8 cellular contexts compared by ENCODE assay signal in the genomic region with DNA sequence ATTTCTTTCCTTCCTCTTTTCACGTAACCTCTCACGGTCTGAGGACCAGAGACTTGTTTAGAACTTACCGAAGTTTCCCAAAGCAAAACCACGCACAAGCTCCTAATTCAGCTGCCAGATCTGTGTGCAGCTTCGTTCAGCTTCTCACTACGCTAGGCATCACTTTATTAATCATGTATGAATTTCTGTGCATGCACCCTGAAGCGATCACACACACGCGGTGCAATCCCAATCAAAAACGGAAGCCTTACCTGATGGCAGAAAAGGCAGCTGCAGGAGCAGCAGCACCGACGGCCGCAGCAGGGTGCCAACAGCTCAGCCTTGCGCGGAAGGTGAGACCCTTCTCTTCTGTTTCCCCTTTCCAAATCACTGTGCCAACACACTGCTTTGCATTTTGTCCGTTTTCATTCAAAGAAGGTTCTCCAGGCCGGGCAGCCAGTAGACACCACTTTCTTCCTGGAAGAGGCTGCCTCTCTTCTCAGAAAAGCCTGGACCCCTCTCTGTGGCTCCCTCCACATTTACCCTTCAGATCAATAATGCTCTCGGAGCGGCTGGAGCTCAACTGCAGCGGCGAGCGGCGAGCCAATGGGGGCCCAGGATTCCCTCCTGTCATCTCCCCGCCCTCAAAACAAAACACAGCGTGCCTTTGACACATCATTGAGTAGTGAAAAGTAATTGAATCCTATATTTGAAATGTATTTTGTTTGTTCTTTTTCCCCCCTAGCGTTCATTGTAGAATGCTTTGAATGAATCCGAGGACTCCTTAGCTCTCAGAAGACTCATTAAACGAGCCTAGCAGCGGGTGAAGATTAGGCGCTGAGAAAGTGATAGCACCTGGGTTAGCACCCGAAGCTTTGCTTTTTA. TPM values are rescaled to one million over a fixed set of nuclear protein-coding genes. Genes with fewer than 3 reads are reported as not detected.
DNase-seq lines count a peak whose midpoint lies in the region; ATAC-seq and TF ChIP-seq lines count a peak whose summit lies in the region.

A gene (minus strand): TSS at position 538 of the 864 bp plus-strand sequence.

- DNase-seq in activated naive CD4-positive, alpha-beta T cell treated with Interleukin-2 at 50 U/mL for 16 hours = no peak
- DNase-seq in NB4 (ENCODE audit: low read depth) (peak; percentile 25), UCSD-AML1 (lab: John Stamatoyannopoulos, UW; ENCODE audit: unreplicated experiment) (peak; percentile 6), iPS-NIHi7 (ENCODE audit: extremely low spot score) (peak; percentile 48), thoracic aorta (ENCODE audit: low spot score) (no peak), GM10248 (ENCODE audit: extremely low spot score) (no peak), RKO (ENCODE audit: low spot score) (no peak)

- H3K36me3 ChIP-seq in thoracic aorta = no peaks in the 10 kb centered on the region

- H3K4me1 Mint-ChIP-seq in activated naive CD4-positive, alpha-beta T cell treated with anti-CD3 and anti-CD28 coated beads, Interleukin-2, amount 50 U/mL, for 24 hours = peaks cover 14% of the 10 kb centered on the region

- H3K36me3 Mint-ChIP-seq in activated naive CD4-positive, alpha-beta T cell treated with anti-CD3 and anti-CD28 coated beads, Interleukin-2, amount 50 U/mL, for 24 hours = no peaks in the 10 kb centered on the region

- no peak within 1 kb of the TSS for H3K4me3 ChIP-seq in NB4 (ENCODE audit: low read depth, low read length)
- H3K4me3 ChIP-seq in thoracic aorta = peak within 1 kb of the TSS; percentile 38

- H3K9me3 Mint-ChIP-seq in activated naive CD4-positive, alpha-beta T cell treated with anti-CD3 and anti-CD28 coated beads, Interleukin-2, amount 50 U/mL, for 24 hours = peaks cover 10% of the 10 kb centered on the region

- H3K27me3 ChIP-seq in thoracic aorta (replicated peaks; ENCODE audit: insufficient read depth) = no peaks in the 10 kb centered on the region

- CTCF ChIA-PET in GM10248 (lab: Yijun Ruan, JAX) = interaction anchor here (1.0 kb wide), 1 partner anchor 9 kb away, joined by 3 read pairs; no protein-coding TSS in a partner anchor

- no peaks in the 10 kb centered on the region for H3K4me1 ChIP-seq in thoracic aorta (ENCODE audit: control insufficient read depth in 1 of 2, low read depth in 2 of 2)

- no peaks in the 10 kb centered on the region for H3K9me3 ChIP-seq in thoracic aorta

- TF ChIP-seq CTCF in NB4 (IDR thresholded peaks at IDR 0.05; ENCODE audit: low read depth, low read length) (no peak), thoracic aorta (IDR thresholded peaks at IDR 0.05) (no peak), GM10248 (IDR thresholded peaks at IDR 0.05; ENCODE audit: control extremely low read depth, extremely low read depth, low read depth, missing control alignments) (no peak)

- POLR2A ChIA-PET in GM10248 (lab: Yijun Ruan, JAX) = no interaction called here

- H3K4me3 Mint-ChIP-seq in activated naive CD4-positive, alpha-beta T cell treated with anti-CD3 and anti-CD28 coated beads, Interleukin-2, amount 50 U/mL, for 24 hours = peak within 1 kb of the TSS; percentile 49

- H3K27me3 Mint-ChIP-seq in activated naive CD4-positive, alpha-beta T cell treated with anti-CD3 and anti-CD28 coated beads, Interleukin-2, amount 50 U/mL, for 24 hours = peaks cover 2% of the 10 kb centered on the region

- H3K27ac ChIP-seq in thoracic aorta = no peak within 1 kb of the TSS

- H3K27ac Mint-ChIP-seq in activated naive CD4-positive, alpha-beta T cell treated with anti-CD3 and anti-CD28 coated beads, Interleukin-2, amount 50 U/mL, for 24 hours = no peak within 1 kb of the TSS

- no peak for ATAC-seq in thoracic aorta (ENCODE audit: insufficient number of reproducible peaks, low FRiP score, low read depth)

- TF ChIP-seq POLR2A in NB4 (IDR thresholded peaks at IDR 0.05; ENCODE audit: extremely low read depth, insufficient read length) = no peak

RNA-seq across cellular contexts. Expression of the gene that starts here (rescaled TPM):
- total RNA-seq in thoracic aorta = not detected

Comparison
In these comparisons a context has a peak if more than half of its experiments do, and no peak if none do; other contexts are left out.
1. DNase-seq: peak in NB4 (single experiment), UCSD-AML1 (single experiment) and iPS-NIHi7 (single experiment); none in activated naive CD4-positive, alpha-beta T cell treated with Interleukin-2 at 50 U/mL for 16 hours (single experiment), thoracic aorta (single experiment), GM10248 (single experiment) and RKO (single experiment).